ENCODE assay signal across 8 cellular contexts in the genomic region with DNA sequence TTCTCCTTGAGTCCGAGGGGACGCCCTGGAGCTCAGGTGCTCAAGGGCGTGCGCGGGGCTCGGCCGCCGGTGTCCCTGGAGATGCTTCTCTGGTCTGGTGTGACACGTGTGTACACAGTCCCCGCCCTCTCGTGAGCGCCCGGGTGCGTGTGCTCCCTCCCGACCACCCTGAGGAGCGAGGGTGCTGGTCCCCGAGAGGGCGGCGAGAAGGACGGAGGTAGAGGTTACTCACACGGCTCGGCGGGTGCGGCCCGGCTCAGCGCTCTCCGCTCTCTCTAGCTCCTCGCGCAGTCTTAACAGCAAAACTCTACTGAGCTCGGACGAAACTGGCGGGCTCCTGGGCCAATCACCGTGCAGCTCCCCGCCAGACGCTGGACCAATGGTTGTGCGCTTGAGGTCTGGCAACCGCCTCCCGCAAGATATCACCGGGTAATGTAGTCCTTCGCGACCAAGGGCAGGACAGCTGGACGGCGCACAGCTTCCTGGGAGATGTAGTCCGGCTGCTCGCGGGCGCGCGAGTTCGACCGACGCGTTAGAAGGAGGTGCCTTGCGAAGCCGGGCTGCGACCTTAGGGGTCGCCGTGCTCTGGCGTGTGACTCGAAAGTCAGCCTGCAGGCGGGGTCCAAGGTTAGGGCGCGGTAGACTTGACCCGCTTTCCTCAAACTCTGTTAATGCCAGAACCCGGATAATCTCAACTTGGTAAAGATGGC. TPM values are rescaled to one million over a fixed set of nuclear protein-coding genes. Genes with fewer than 3 reads are reported as not detected.
DNase-seq lines count a peak whose midpoint lies in the region; ATAC-seq and TF ChIP-seq lines count a peak whose summit lies in the region.

A gene (minus strand): TSS at position 312 of the 710 bp plus-strand sequence. CDS start 2,669 bp downstream, outside the sequence.

- DNase-seq in DND-41, result peak; percentile 99
- peak; percentile 97 to 99 (median 97) for DNase-seq in Peyer's patch
- peak; percentile 94 to 97 for DNase-seq in activated T-cell treated with anti-CD3 and anti-CD28 coated beads, Interleukin-2, amount 50 U/mL, for 48 hours
- peak; percentile 96 to 97 for DNase-seq in stimulated activated CD8-positive, alpha-beta memory T cell treated with anti-CD3 and anti-CD28 coated beads, Interleukin-7, amount 100 ng/mL, for 4 hours (ENCODE audit: low read depth in 2 of 2)

- H3K9me3 ChIP-seq in DND-41 (ENCODE audit: insufficient read depth, low read length, severe bottlenecking) (no peaks in the 10 kb centered on the region), Peyer's patch (no peaks in the 10 kb centered on the region), muscle layer of duodenum (ENCODE audit: control insufficient read depth in 1 of 2, low read length in 2 of 2) (no peaks in the 10 kb centered on the region)

- peak within 1 kb of the TSS; percentile 91 for H3K27ac ChIP-seq in DND-41 (ENCODE audit: low read length)
- H3K27ac ChIP-seq in KMS-11, result peak within 1 kb of the TSS; percentile 78
- H3K27ac ChIP-seq in Peyer's patch, result peak within 1 kb of the TSS; percentile 92 to 96 (median 93)
- peak within 1 kb of the TSS; percentile 93 for H3K27ac ChIP-seq in muscle layer of duodenum (ENCODE audit: low read length)

- ATAC-seq in DND-41 (ENCODE audit: insufficient read depth, low read depth) (peak; percentile 94), GM21737 (IDR thresholded peaks at IDR 0.05; ENCODE audit: unreplicated experiment) (peak; percentile 88), esophagus mucosa (peak; percentile 98)

- peak within 1 kb of the TSS; percentile 67 to 88 for H3K4me3 ChIP-seq in DND-41 (ENCODE audit: low read depth in 1 of 2, low read length in 2 of 2)
- H3K4me3 ChIP-seq in KMS-11 (IDR thresholded peaks at IDR 0.05; ENCODE audit: insufficient read depth, low read depth, low read length), result no peak within 1 kb of the TSS
- H3K4me3 ChIP-seq in Peyer's patch, result peak within 1 kb of the TSS; percentile 63 to 80 (median 77)
- peak within 1 kb of the TSS; percentile 84 to 95 for H3K4me3 ChIP-seq in muscle layer of duodenum (ENCODE audit: low read depth in 1 of 2, low read length in 2 of 2)

- H3K4me2 ChIP-seq in DND-41 (ENCODE audit: insufficient read depth, low read length), result peak within 1 kb of the TSS; percentile 90
- H3K4me2 ChIP-seq in KMS-11, result peak within 1 kb of the TSS; percentile 92

- H2AFZ ChIP-seq in DND-41 (ENCODE audit: low read depth, low read length) (peak within 1 kb of the TSS; percentile 90), KMS-11 (ENCODE audit: low read depth) (peak within 1 kb of the TSS; percentile 94)

- H4K20me1 ChIP-seq in DND-41 (ENCODE audit: insufficient read depth, low read length) (no peaks in the 10 kb centered on the region; the same call in 1 of the 2 replicates), KMS-11 (ENCODE audit: insufficient read depth) (no peaks in the 10 kb centered on the region; the same call in 1 of the 2 replicates)

- H3K4me1 ChIP-seq in DND-41 (ENCODE audit: insufficient read depth, low read length), result peaks cover 24% of the 10 kb centered on the region
- peaks cover 31% of the 10 kb centered on the region for H3K4me1 ChIP-seq in KMS-11 (ENCODE audit: low read depth, poor library complexity, severe bottlenecking)
- peaks cover 0 to 7% (median 0%) of the 10 kb centered on the region in 4 donors for H3K4me1 ChIP-seq in Peyer's patch
- H3K4me1 ChIP-seq in muscle layer of duodenum (ENCODE audit: control insufficient read depth in 1 of 2, insufficient read depth in 2 of 2, low read length in 2 of 2), result peaks cover 0 to 7% of the 10 kb centered on the region in 2 donors

- H3K36me3 ChIP-seq in DND-41 (ENCODE audit: insufficient read depth, low read length), result peaks cover 30% of the 10 kb centered on the region
- peaks cover 10% of the 10 kb centered on the region; the same call in 1 of the 2 replicates for H3K36me3 ChIP-seq in KMS-11 (ENCODE audit: insufficient read depth)
- peaks cover 0 to 10% (median 0%) of the 10 kb centered on the region in 3 donors for H3K36me3 ChIP-seq in Peyer's patch
- no peaks in the 10 kb centered on the region for H3K36me3 ChIP-seq in muscle layer of duodenum (ENCODE audit: control insufficient read depth in 1 of 2, insufficient read depth in 2 of 2, low read length in 2 of 2)

- H3K79me2 ChIP-seq in DND-41 (ENCODE audit: insufficient read depth, low read length), result peaks cover 34% of the 10 kb centered on the region
- H3K79me2 ChIP-seq in KMS-11 (ENCODE audit: insufficient read depth, low read depth), result peaks cover 24% of the 10 kb centered on the region

- TF ChIP-seq CTCF in DND-41 (IDR thresholded peaks at IDR 0.05; ENCODE audit: borderline replicate concordance, extremely low read depth, low read length, poor library complexity, severe bottlenecking) (peak; percentile 75), KMS-11 (conservative IDR thresholded peaks at IDR 0.05; ENCODE audit: low read depth, low read length) (peak; percentile 51), Peyer's patch (IDR thresholded peaks at IDR 0.05) (peak in 3 of 6 experiments; percentile 4 to 33 (median 27))

- H3K27me3 ChIP-seq in DND-41 (ENCODE audit: insufficient read depth, low read length, poor library complexity) (no peaks in the 10 kb centered on the region), KMS-11 (ENCODE audit: insufficient read depth, low read depth) (no peaks in the 10 kb centered on the region), Peyer's patch (no peaks in the 10 kb centered on the region), muscle layer of duodenum (ENCODE audit: low read depth, low read length) (no peaks in the 10 kb centered on the region)

- peak; percentile 94 to 98 for TF ChIP-seq POLR2A in Peyer's patch (IDR thresholded peaks at IDR 0.05)

- H3K9ac ChIP-seq in DND-41 (ENCODE audit: low read depth, low read length) (peak within 1 kb of the TSS; percentile 66), KMS-11 (peak within 1 kb of the TSS; percentile 81)

RNA-seq across cellular contexts. Expression of the gene that starts here (rescaled TPM):
- total RNA-seq in Peyer's patch (10 to 100 TPM in 3 of 4 donors, 1 to 10 TPM in 1; 8.2 to 24.8 (median 17.0) TPM), esophagus mucosa (9.2 TPM)
